7 cellular contexts compared by ENCODE assay signal in genomic region chr6:110244621-110245020, GRCh38.
DNase-seq lines count a peak whose midpoint lies in the region; TF ChIP-seq lines count a peak whose summit lies in the region.
"Not testable (repeated sequence)": the region's sequence is repeated elsewhere in the genome, so short reads cannot be mapped to it uniquely, and the experiment has no call there.

No MANE protein-coding gene starts in this region.

- not testable (repeated sequence) for H3K27ac ChIP-seq in A673 (ENCODE audit: low read depth, low read length, poor library complexity, severe bottlenecking); GM23248

- H3K4me1 ChIP-seq in A673 (ENCODE audit: insufficient read depth, low read length, poor library complexity, severe bottlenecking); GM23248 (ENCODE audit: insufficient read depth): not testable (repeated sequence)

- H3K36me3 ChIP-seq in A673 (ENCODE audit: insufficient read depth, low read length, poor library complexity, severe bottlenecking); GM23248 (ENCODE audit: low read depth): not testable (repeated sequence)

- H3K27me3 ChIP-seq in A673 (replicated peaks; ENCODE audit: insufficient read depth, low read depth, low read length, poor library complexity); GM23248 (replicated peaks; ENCODE audit: insufficient read depth): not testable (repeated sequence)

- not testable (repeated sequence) for H3K4me3 Mint-ChIP-seq in MCF 10A (ENCODE audit: unreplicated experiment)

- H4K20me1 ChIP-seq in GM23248 (ENCODE audit: insufficient read depth) = not testable (repeated sequence)

- not testable (repeated sequence) for DNase-seq in A673 (ENCODE audit: low spot score)
- peak; percentile 9 for DNase-seq in GM23248
- peak; percentile 2 for DNase-seq in LHCN-M2 (ENCODE audit: low read depth)
- DNase-seq in RPMI7951 (ENCODE audit: low read depth) = peak; percentile 9
- DNase-seq in MCF 10A (ENCODE audit: unreplicated experiment) = peak; percentile 6
- peak; percentile 14 for DNase-seq in fibroblast of peridontal ligament (ENCODE audit: extremely low read depth)
- peak; percentile 1 for DNase-seq in stromal cell of bone marrow (ENCODE audit: low read depth)

- not testable (repeated sequence) for TF ChIP-seq CTCF in A673 (conservative IDR thresholded peaks at IDR 0.05; ENCODE audit: low read depth, low read length); MCF 10A (IDR thresholded peaks at IDR 0.05; ENCODE audit: unreplicated experiment)

- not testable (repeated sequence) for H3K4me3 ChIP-seq in A673 (ENCODE audit: low read depth, low read length, poor library complexity, severe bottlenecking); GM23248

- not testable (repeated sequence) for H3K9me2 ChIP-seq in GM23248 (ENCODE audit: insufficient read depth)

- not testable (repeated sequence) for H3K9ac ChIP-seq in GM23248

- not testable (repeated sequence) for H3K27ac Mint-ChIP-seq in MCF 10A (ENCODE audit: low read depth, unreplicated experiment)

- H3K27me3 Mint-ChIP-seq in MCF 10A (ENCODE audit: insufficient read depth, unreplicated experiment) = not testable (repeated sequence)

- POLR2A ChIA-PET in A673 (lab: Charles Lee; ENCODE audit: low non-redundant PET); MCF 10A (lab: Yijun Ruan, JAX): not testable (repeated sequence)

- H3K4me2 ChIP-seq in GM23248 (ENCODE audit: unreplicated experiment) = not testable (repeated sequence)

- peaks cover 12% of the 10 kb centered on the region for H3K36me3 Mint-ChIP-seq in MCF 10A (ENCODE audit: insufficient read depth, unreplicated experiment)

- in situ Hi-C loops in GM23248 (cut with MboI) = not testable (repeated sequence)

- not testable (repeated sequence) for H3K79me2 ChIP-seq in GM23248 (ENCODE audit: insufficient read depth)

- intact Hi-C loops in A673 (cut with micrococcal nuclease; ENCODE audit: unreplicated experiment); MCF 10A (cut with micrococcal nuclease): not testable (repeated sequence)

- H3K9me3 ChIP-seq in A673 (ENCODE audit: low read depth, low read length, poor library complexity, severe bottlenecking); GM23248 (ENCODE audit: low read depth): not testable (repeated sequence)

- H3K9me3 Mint-ChIP-seq in MCF 10A (ENCODE audit: unreplicated experiment) = not testable (repeated sequence)

- not testable (repeated sequence) for H3F3A ChIP-seq in GM23248 (ENCODE audit: insufficient read depth)

- BruUV-seq in A673 (replicated peaks; lab: Mats Ljungman, UMichigan) = TSS peak; percentile 6
- BruUV-seq in MCF 10A (replicated peaks; lab: Mats Ljungman, UMichigan) = not testable (repeated sequence)

- WGBS in GM23248 (ENCODE audit: low coverage in 1 of 2, low lambda C conversion rate in 2 of 2, missing lambda C conversion rate in 2 of 2), 2 experiments = 78 to 79% methylated on average over 3 of the region's 3 CpGs

- CTCF ChIA-PET in A673 (lab: Charles Lee) = not testable (repeated sequence)
- CTCF ChIA-PET in MCF 10A (lab: Yijun Ruan, JAX) = interaction anchor here (0.7 kb wide), 1 partner anchor 73 kb away, joined by 5 read pairs; no protein-coding TSS in a partner anchor

- not testable (repeated sequence) for H2AFZ ChIP-seq in GM23248

- not testable (repeated sequence) for H3K4me1 Mint-ChIP-seq in MCF 10A (ENCODE audit: insufficient read depth, unreplicated experiment)
